ENCODE assay signal across 8 cellular contexts in genomic region chr14:70808023-70808401, GRCh38. TPM values are rescaled to one million over a fixed set of nuclear protein-coding genes. Genes with fewer than 3 reads are reported as not detected.
DNase-seq lines count a peak whose midpoint lies in the region; ATAC-seq and TF ChIP-seq lines count a peak whose summit lies in the region.

No MANE protein-coding gene starts in this region.

- no peaks in the 10 kb centered on the region for H3K27me3 ChIP-seq in CD4-positive, alpha-beta memory T cell (ENCODE audit: insufficient read depth, low read length)
- no peaks in the 10 kb centered on the region for H3K27me3 ChIP-seq in HCT116 (ENCODE audit: insufficient read depth, low read length)

- H3K36me3 Mint-ChIP-seq in CD4-positive, alpha-beta memory T cell, result peaks cover 0 to 5% of the 10 kb centered on the region in 2 donors
- peaks cover 8% of the 10 kb centered on the region for H3K36me3 Mint-ChIP-seq in central memory CD8-positive, alpha-beta T cell (ENCODE audit: insufficient read depth)
- no peaks in the 10 kb centered on the region for H3K36me3 Mint-ChIP-seq in natural killer cell

- H3K36me3 ChIP-seq in CD4-positive, alpha-beta memory T cell (ENCODE audit: insufficient read depth, low read length), result no peaks in the 10 kb centered on the region
- peaks cover 0 to 5% of the 10 kb centered on the region in 2 experiments; a peak in 1 of 4 replicates for H3K36me3 ChIP-seq in HCT116 (ENCODE audit: control insufficient read depth in 1 of 2, insufficient read depth in 2 of 2, low read length in 2 of 2)

- H3K4me3 Mint-ChIP-seq in CD4-positive, alpha-beta memory T cell, result peak overlapping the region; percentile 82 to 92 (median 87)
- H3K4me3 Mint-ChIP-seq in central memory CD8-positive, alpha-beta T cell, result no peak overlapping the region
- H3K4me3 Mint-ChIP-seq in natural killer cell, result peak overlapping the region; percentile 73

- peak overlapping the region; percentile 77 for H3K4me2 ChIP-seq in HCT116 (ENCODE audit: low read length)

- intact Hi-C loops in CD4-positive, alpha-beta memory T cell (cut with micrococcal nuclease), result loop anchor here (2.0 kb wide), 2 partner anchors 167 to 207 kb away; partner anchors contain the start of genes MED6 and TTC9
- intact Hi-C loops in HCT116 (cut with micrococcal nuclease), result no loop called here
- intact Hi-C loops in natural killer cell (cut with micrococcal nuclease), result no loop called here

- H3K9me3 ChIP-seq in CD4-positive, alpha-beta memory T cell (ENCODE audit: control insufficient read depth in 1 of 2, low read length in 2 of 2), result no peaks in the 10 kb centered on the region
- H3K9me3 ChIP-seq in HCT116 (ENCODE audit: control insufficient read depth in 1 of 2, insufficient read depth in 1 of 2, low read depth in 1 of 2, low read length in 2 of 2), result no peaks in the 10 kb centered on the region

- RAD21 ChIA-PET in HCT116 (lab: Charles Lee; ENCODE audit: low non-redundant PET in 1 of 2, low total read pairs in 2 of 2, uncharacterized antibody in 2 of 2, unreplicated experiment in 2 of 2), result no interaction called here

- H3K4me1 ChIP-seq in CD4-positive, alpha-beta memory T cell (ENCODE audit: insufficient read depth, low read length), result peaks cover 17% of the 10 kb centered on the region
- peaks cover 17 to 29% of the 10 kb centered on the region in 2 experiments for H3K4me1 ChIP-seq in HCT116 (ENCODE audit: control insufficient read depth in 1 of 2, insufficient read depth in 2 of 2, low read length in 2 of 2)

- peak; percentile 49 to 82 (median 56) for DNase-seq in CD4-positive, alpha-beta memory T cell
- peak; percentile 59 for DNase-seq in HCT116 (ENCODE audit: low read depth, low spot score)
- DNase-seq in T-helper 22 cell (ENCODE audit: low read depth), result peak; percentile 45
- DNase-seq in central memory CD8-positive, alpha-beta T cell (ENCODE audit: low spot score in 2 of 2), result no peak
- DNase-seq in natural killer cell, result no peak
- DNase-seq in ureter (ENCODE audit: low spot score), result peak; percentile 52

- peak; percentile 43 for ATAC-seq in HCT116
- no peak for ATAC-seq in central memory CD8-positive, alpha-beta T cell (replicated peaks; ENCODE audit: extremely low read depth, poor library complexity, severe bottlenecking)
- peak in 1 of 3 donors; percentile 15 for ATAC-seq in natural killer cell
- ATAC-seq in HG03342 (IDR thresholded peaks at IDR 0.05; ENCODE audit: unreplicated experiment), result no peak
- no peak for ATAC-seq in GM19452 (IDR thresholded peaks at IDR 0.05; ENCODE audit: unreplicated experiment)

- TF ChIP-seq POLR2A in HCT116 (IDR thresholded peaks at IDR 0.05; ENCODE audit: borderline replicate concordance, extremely low read depth, insufficient read depth, insufficient read length), result no peak

- peak overlapping the region; percentile 75 for H3K9ac ChIP-seq in HCT116 (ENCODE audit: low read length)

- no peak for TF ChIP-seq RAD21 in HCT116 (IDR thresholded peaks at IDR 0.05; ENCODE audit: low read depth)

- no peaks in the 10 kb centered on the region for H4K20me1 ChIP-seq in HCT116 (ENCODE audit: insufficient read depth)

- no peak overlapping the region for H2AFZ ChIP-seq in HCT116 (ENCODE audit: low read depth, low read length, poor library complexity, severe bottlenecking)

- no peaks in the 10 kb centered on the region for H3K27me3 Mint-ChIP-seq in CD4-positive, alpha-beta memory T cell
- no peaks in the 10 kb centered on the region for H3K27me3 Mint-ChIP-seq in central memory CD8-positive, alpha-beta T cell
- H3K27me3 Mint-ChIP-seq in natural killer cell (ENCODE audit: low read depth in 2 of 2), result peaks cover 12 to 34% of the 10 kb centered on the region in 2 donors

- CTCF ChIA-PET in CD4-positive, alpha-beta memory T cell (lab: Charles Lee; ENCODE audit: partially characterized antibody), result interaction anchor here (1.2 to 2.7 kb wide), 4 partner anchors 10 to 148 kb away, joined by 3 to 20 read pairs (median 10); partner anchors contain the start of gene PCNX1
- CTCF ChIA-PET in HCT116 (lab: Charles Lee), result interaction anchor here (1.3 to 2.0 kb wide), 2 partner anchors 94 to 185 kb away, joined by 4 to 7 read pairs; no protein-coding TSS in a partner anchor

- H3K27ac Mint-ChIP-seq in CD4-positive, alpha-beta memory T cell, result peak overlapping the region; percentile 30 to 91 (median 80)
- peak overlapping the region; percentile 4 for H3K27ac Mint-ChIP-seq in central memory CD8-positive, alpha-beta T cell (ENCODE audit: low read depth)
- H3K27ac Mint-ChIP-seq in natural killer cell, result peak overlapping the region in 1 of 2 donors; percentile 79

- H3K4me1 Mint-ChIP-seq in CD4-positive, alpha-beta memory T cell, result peaks cover 8 to 22% (median 12%) of the 10 kb centered on the region in 4 donors
- H3K4me1 Mint-ChIP-seq in central memory CD8-positive, alpha-beta T cell, result peaks cover 11% of the 10 kb centered on the region
- peaks cover 12 to 17% of the 10 kb centered on the region in 2 donors for H3K4me1 Mint-ChIP-seq in natural killer cell

- no peaks in the 10 kb centered on the region for H3K9me2 ChIP-seq in HCT116 (ENCODE audit: insufficient read depth)

- no peaks in the 10 kb centered on the region for H3K9me3 Mint-ChIP-seq in CD4-positive, alpha-beta memory T cell
- no peaks in the 10 kb centered on the region for H3K9me3 Mint-ChIP-seq in central memory CD8-positive, alpha-beta T cell
- no peaks in the 10 kb centered on the region for H3K9me3 Mint-ChIP-seq in natural killer cell

- H3K27ac ChIP-seq in CD4-positive, alpha-beta memory T cell (ENCODE audit: low read depth, low read length), result peak overlapping the region; percentile 13
- H3K27ac ChIP-seq in HCT116 (ENCODE audit: low read depth, low read length), result peak overlapping the region; percentile 20

- POLR2A ChIA-PET in CD4-positive, alpha-beta memory T cell (lab: Charles Lee; ENCODE audit: partially characterized antibody), result interaction anchor here (0.7 to 3.1 kb wide), 6 partner anchors 10 to 207 kb away, joined by 3 to 23 read pairs (median 10); partner anchors contain the start of gene TTC9
- POLR2A ChIA-PET in HCT116 (lab: Charles Lee), result interaction anchor here (0.6 to 1.8 kb wide), 3 partner anchors 10 to 179 kb away, joined by 3 read pairs; no protein-coding TSS in a partner anchor

- TF ChIP-seq CTCF in HCT116 (IDR thresholded peaks at IDR 0.05 in 2 of 3, conservative IDR thresholded peaks at IDR 0.05 in 1 of 3; ENCODE audit: borderline replicate concordance in 1 of 3, insufficient read depth in 1 of 3, low read depth in 2 of 3, low read length in 2 of 3) (no peak), natural killer cell (IDR thresholded peaks at IDR 0.05) (no peak)

- H3K4me3 ChIP-seq in CD4-positive, alpha-beta memory T cell (ENCODE audit: low read length in 2 of 2), result peak overlapping the region; percentile 27 to 57
- H3K4me3 ChIP-seq in HCT116 (replicated peaks in 1 of 2; ENCODE audit: low read depth in 1 of 2, low read length in 2 of 2), result peak overlapping the region; percentile 64 to 79

- peaks cover 50% of the 10 kb centered on the region for H3K79me2 ChIP-seq in HCT116 (ENCODE audit: insufficient read depth, low read length)

- no TSS peak for BruUV-seq in HCT116 (replicated peaks; lab: Mats Ljungman, UMichigan)

TF ChIP-seq in HCT116, 20 proteins besides CTCF, POLR2A, EP300 and RAD21:
- TF ChIP-seq MAX (IDR thresholded peaks at IDR 0.05) (peak; percentile 56; the same call in 1 of the 2 replicates), TCF7L2 (IDR thresholded peaks at IDR 0.05; ENCODE audit: borderline replicate concordance, extremely low read depth, insufficient read depth, insufficient read length) (peak; percentile 52), EZH2phosphoT487 (IDR thresholded peaks at IDR 0.05; ENCODE audit: borderline replicate concordance) (no peak), YY1 (IDR thresholded peaks at IDR 0.05; ENCODE audit: extremely low read depth, insufficient replicate concordance, low read depth, low read length) (peak; percentile 34), ZBTB33 (IDR thresholded peaks at IDR 0.05; ENCODE audit: extremely low read depth, insufficient replicate concordance, low read length) (no peak), JUND (IDR thresholded peaks at IDR 0.05) (no peak)

RNA-seq across cellular contexts. Expression of gene MAP3K9, which starts 1.3 kb away (rescaled TPM):
- total RNA-seq in CD4-positive, alpha-beta memory T cell, result 1 to 10 TPM; 5.8 to 6.4 TPM
- 1 to 10 TPM in 1 of 2 donors, under 1 TPM in 1; 0.47 to 1.3 TPM for polyA plus RNA-seq in CD4-positive, alpha-beta memory T cell
- total RNA-seq in HCT116 (2021; ENCODE audit: unreplicated experiment), result 11.7 TPM
- 5.9 and 6.0 TPM in 2 replicates for polyA plus RNA-seq in HCT116 (2012)
- 1 to 10 TPM; 3.6 to 7.9 (median 3.8) TPM for total RNA-seq in natural killer cell
- total RNA-seq in ureter, result 14.0 TPM

Comparison
In these comparisons a context has a peak if more than half of its experiments do, and no peak if none do; other contexts are left out.
1. DNase-seq: peak in CD4-positive, alpha-beta memory T cell (5 of 5), HCT116 (single experiment), T-helper 22 cell (single experiment) and ureter (single experiment); none in central memory CD8-positive, alpha-beta T cell (0 of 2) and natural killer cell (single experiment).